ENCODE assay signal across 3 cellular contexts in the genomic region with DNA sequence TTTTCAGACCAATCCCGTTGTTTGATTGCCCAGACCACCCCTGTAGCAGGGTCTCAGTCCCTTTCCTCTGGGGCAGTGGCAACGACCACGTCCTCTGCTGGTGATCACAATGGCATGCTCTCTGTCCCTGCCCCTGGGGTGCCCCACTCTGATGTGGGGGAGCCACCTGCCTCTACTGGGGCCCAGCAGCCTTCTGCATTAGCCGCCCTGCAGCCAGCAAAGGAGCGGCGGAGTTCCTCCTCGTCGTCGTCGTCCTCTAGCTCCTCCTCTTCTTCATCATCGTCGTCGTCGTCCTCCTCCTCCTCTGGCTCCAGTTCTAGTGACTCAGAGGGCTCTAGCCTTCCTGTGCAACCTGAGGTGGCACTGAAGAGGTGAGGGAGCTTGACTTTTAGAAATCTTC.
TF ChIP-seq lines count a peak whose summit lies in the region.

No MANE protein-coding gene starts in this region.

TF ChIP-seq in GM12891, 5 proteins besides CTCF, POLR2A, EP300 and RAD21:
- TF ChIP-seq SPI1 (IDR thresholded peaks at IDR 0.05; ENCODE audit: low read depth, low read length) (no peak), POLR2AphosphoS5 (IDR thresholded peaks at IDR 0.05; ENCODE audit: low read depth, low read length) (peak; percentile 44)

TF ChIP-seq in H1, 55 proteins besides CTCF, POLR2A, EP300 and RAD21:
- TF ChIP-seq EZH2 (IDR thresholded peaks at IDR 0.05; ENCODE audit: low read depth, low read length, severe bottlenecking): no peak
- TF ChIP-seq SIX5 (IDR thresholded peaks at IDR 0.05; ENCODE audit: low read depth, low read length): no peak
- no peak for TF ChIP-seq CBX8 (IDR thresholded peaks at IDR 0.05; ENCODE audit: borderline replicate concordance, low read depth, low read length)
- TF ChIP-seq NANOG (IDR thresholded peaks at IDR 0.05; ENCODE audit: insufficient read depth, low read depth, low read length, poor library complexity, severe bottlenecking): no peak
- no peak for TF ChIP-seq SRF (IDR thresholded peaks at IDR 0.05; ENCODE audit: low read depth, low read length)
- TF ChIP-seq POLR2AphosphoS5 (IDR thresholded peaks at IDR 0.05; ENCODE audit: low read depth, low read length): 0 out of 2 replicates have a peak, but pooled peaks have one; percentile 24
- TF ChIP-seq KDM4A (IDR thresholded peaks at IDR 0.05; ENCODE audit: low read depth, low read length, severe bottlenecking): no peak

TF ChIP-seq in SK-N-SH treated with all-trans-retinoic acid at 6 μM for 48 hours, 23 proteins besides CTCF, POLR2A, EP300 and RAD21:
- TF ChIP-seq ZNF8 (CRISPR knock-in tag; IDR thresholded peaks at IDR 0.05) (no peak), ARNTL (CRISPR knock-in tag; IDR thresholded peaks at IDR 0.05; ENCODE audit: borderline replicate concordance, low read depth) (no peak), BACH2 (CRISPR knock-in tag; IDR thresholded peaks at IDR 0.05; ENCODE audit: borderline replicate concordance) (no peak), RARB (CRISPR knock-in tag; IDR thresholded peaks at IDR 0.05) (no peak), OSR1 (CRISPR knock-in tag; IDR thresholded peaks at IDR 0.05) (no peak), TOX (CRISPR knock-in tag; IDR thresholded peaks at IDR 0.05; ENCODE audit: borderline replicate concordance) (no peak), GLIS3 (CRISPR knock-in tag; IDR thresholded peaks at IDR 0.05) (no peak), ZFP3 (CRISPR knock-in tag; IDR thresholded peaks at IDR 0.05) (no peak)
- TF ChIP-seq, protein P1, sequence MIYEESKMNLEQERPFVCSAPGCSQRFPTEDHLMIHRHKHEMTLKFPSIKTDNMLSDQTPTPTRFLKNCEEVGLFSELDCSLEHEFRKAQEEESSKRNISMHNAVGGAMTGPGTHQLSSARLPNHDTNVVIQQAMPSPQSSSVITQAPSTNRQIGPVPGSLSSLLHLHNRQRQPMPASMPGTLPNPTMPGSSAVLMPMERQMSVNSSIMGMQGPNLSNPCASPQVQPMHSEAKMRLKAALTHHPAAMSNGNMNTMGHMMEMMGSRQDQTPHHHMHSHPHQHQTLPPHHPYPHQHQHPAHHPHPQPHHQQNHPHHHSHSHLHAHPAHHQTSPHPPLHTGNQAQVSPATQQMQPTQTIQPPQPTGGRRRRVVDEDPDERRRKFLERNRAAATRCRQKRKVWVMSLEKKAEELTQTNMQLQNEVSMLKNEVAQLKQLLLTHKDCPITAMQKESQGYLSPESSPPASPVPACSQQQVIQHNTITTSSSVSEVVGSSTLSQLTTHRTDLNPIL (CRISPR knock-in tag; IDR thresholded peaks at IDR 0.05; ENCODE audit: low read depth): no peak
- TF ChIP-seq, protein P2, sequence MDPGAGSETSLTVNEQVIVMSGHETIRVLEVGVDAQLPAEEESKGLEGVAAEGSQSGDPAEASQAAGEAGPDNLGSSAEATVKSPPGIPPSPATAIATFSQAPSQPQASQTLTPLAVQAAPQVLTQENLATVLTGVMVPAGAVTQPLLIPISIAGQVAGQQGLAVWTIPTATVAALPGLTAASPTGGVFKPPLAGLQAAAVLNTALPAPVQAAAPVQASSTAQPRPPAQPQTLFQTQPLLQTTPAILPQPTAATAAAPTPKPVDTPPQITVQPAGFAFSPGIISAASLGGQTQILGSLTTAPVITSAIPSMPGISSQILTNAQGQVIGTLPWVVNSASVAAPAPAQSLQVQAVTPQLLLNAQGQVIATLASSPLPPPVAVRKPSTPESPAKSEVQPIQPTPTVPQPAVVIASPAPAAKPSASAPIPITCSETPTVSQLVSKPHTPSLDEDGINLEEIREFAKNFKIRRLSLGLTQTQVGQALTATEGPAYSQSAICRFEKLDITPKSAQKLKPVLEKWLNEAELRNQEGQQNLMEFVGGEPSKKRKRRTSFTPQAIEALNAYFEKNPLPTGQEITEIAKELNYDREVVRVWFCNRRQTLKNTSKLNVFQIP (CRISPR knock-in tag; IDR thresholded peaks at IDR 0.05; ENCODE audit: borderline replicate concordance, low read depth): no peak
- TF ChIP-seq, protein P3, sequence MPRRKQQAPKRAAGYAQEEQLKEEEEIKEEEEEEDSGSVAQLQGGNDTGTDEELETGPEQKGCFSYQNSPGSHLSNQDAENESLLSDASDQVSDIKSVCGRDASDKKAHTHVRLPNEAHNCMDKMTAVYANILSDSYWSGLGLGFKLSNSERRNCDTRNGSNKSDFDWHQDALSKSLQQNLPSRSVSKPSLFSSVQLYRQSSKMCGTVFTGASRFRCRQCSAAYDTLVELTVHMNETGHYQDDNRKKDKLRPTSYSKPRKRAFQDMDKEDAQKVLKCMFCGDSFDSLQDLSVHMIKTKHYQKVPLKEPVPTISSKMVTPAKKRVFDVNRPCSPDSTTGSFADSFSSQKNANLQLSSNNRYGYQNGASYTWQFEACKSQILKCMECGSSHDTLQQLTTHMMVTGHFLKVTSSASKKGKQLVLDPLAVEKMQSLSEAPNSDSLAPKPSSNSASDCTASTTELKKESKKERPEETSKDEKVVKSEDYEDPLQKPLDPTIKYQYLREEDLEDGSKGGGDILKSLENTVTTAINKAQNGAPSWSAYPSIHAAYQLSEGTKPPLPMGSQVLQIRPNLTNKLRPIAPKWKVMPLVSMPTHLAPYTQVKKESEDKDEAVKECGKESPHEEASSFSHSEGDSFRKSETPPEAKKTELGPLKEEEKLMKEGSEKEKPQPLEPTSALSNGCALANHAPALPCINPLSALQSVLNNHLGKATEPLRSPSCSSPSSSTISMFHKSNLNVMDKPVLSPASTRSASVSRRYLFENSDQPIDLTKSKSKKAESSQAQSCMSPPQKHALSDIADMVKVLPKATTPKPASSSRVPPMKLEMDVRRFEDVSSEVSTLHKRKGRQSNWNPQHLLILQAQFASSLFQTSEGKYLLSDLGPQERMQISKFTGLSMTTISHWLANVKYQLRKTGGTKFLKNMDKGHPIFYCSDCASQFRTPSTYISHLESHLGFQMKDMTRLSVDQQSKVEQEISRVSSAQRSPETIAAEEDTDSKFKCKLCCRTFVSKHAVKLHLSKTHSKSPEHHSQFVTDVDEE (CRISPR knock-in tag; IDR thresholded peaks at IDR 0.05): no peak
- TF ChIP-seq, protein P4, sequence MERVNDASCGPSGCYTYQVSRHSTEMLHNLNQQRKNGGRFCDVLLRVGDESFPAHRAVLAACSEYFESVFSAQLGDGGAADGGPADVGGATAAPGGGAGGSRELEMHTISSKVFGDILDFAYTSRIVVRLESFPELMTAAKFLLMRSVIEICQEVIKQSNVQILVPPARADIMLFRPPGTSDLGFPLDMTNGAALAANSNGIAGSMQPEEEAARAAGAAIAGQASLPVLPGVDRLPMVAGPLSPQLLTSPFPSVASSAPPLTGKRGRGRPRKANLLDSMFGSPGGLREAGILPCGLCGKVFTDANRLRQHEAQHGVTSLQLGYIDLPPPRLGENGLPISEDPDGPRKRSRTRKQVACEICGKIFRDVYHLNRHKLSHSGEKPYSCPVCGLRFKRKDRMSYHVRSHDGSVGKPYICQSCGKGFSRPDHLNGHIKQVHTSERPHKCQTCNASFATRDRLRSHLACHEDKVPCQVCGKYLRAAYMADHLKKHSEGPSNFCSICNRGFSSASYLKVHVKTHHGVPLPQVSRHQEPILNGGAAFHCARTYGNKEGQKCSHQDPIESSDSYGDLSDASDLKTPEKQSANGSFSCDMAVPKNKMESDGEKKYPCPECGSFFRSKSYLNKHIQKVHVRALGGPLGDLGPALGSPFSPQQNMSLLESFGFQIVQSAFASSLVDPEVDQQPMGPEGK (CRISPR knock-in tag; IDR thresholded peaks at IDR 0.05; ENCODE audit: borderline replicate concordance): no peak
- TF ChIP-seq, protein P5, sequence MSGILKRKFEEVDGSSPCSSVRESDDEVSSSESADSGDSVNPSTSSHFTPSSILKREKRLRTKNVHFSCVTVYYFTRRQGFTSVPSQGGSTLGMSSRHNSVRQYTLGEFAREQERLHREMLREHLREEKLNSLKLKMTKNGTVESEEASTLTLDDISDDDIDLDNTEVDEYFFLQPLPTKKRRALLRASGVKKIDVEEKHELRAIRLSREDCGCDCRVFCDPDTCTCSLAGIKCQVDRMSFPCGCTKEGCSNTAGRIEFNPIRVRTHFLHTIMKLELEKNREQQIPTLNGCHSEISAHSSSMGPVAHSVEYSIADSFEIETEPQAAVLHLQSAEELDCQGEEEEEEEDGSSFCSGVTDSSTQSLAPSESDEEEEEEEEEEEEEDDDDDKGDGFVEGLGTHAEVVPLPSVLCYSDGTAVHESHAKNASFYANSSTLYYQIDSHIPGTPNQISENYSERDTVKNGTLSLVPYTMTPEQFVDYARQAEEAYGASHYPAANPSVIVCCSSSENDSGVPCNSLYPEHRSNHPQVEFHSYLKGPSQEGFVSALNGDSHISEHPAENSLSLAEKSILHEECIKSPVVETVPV (CRISPR knock-in tag; IDR thresholded peaks at IDR 0.05): no peak
